Comparison of ENCODE assay signal across 9 cellular contexts in genomic region chr7:29946428-29947186, GRCh38. TPM values are rescaled to one million over a fixed set of nuclear protein-coding genes. Genes with fewer than 3 reads are reported as not detected.
DNase-seq lines count a peak whose midpoint lies in the region; ATAC-seq and TF ChIP-seq lines count a peak whose summit lies in the region.
"Had no signal": no experiment of that assay in that cellular context is flagged by ENCODE, and none has a peak within 500 bp of the region (broad histone marks: within the 10 kb centered on the region; RNA-seq: fewer than 3 reads in every experiment).

No MANE protein-coding gene starts in this region.

- H3K4me3 Mint-ChIP-seq in HFFc6, result no peak overlapping the region
- H3K4me3 Mint-ChIP-seq: activated naive CD8-positive, alpha-beta T cell had no signal

- ATAC-seq in left lung (peak; percentile 78), GM18868 (IDR thresholded peaks at IDR 0.05; ENCODE audit: unreplicated experiment) (no peak), GM21737 (IDR thresholded peaks at IDR 0.05; ENCODE audit: unreplicated experiment) (no peak)

- in situ Hi-C loops in astrocyte of the spinal cord (cut with HindIII; ENCODE audit: low sequenced_read_pairs), result no loop called here

- intact Hi-C loops in left lung (cut with DNase I), result no loop called here

- no peaks in the 10 kb centered on the region for H3K27me3 ChIP-seq in left lung

- no peak overlapping the region for H3K27ac ChIP-seq in left lung

- H3K9me3 Mint-ChIP-seq in HFFc6, result no peaks in the 10 kb centered on the region

- H3K9me3 ChIP-seq in left lung, result no peaks in the 10 kb centered on the region

- peaks cover 44% of the 10 kb centered on the region for H3K36me3 Mint-ChIP-seq in HFFc6 (ENCODE audit: low read depth)

- H3K27ac Mint-ChIP-seq in HFFc6, result peak overlapping the region; percentile 62
- H3K27ac Mint-ChIP-seq: activated naive CD8-positive, alpha-beta T cell had no signal

- H3K27me3 Mint-ChIP-seq in HFFc6 (ENCODE audit: insufficient read depth), result peaks cover 4% of the 10 kb centered on the region; the same call in 1 of the 2 replicates
- H3K27me3 Mint-ChIP-seq: activated naive CD8-positive, alpha-beta T cell had no signal

- no peaks in the 10 kb centered on the region for H3K4me1 ChIP-seq in left lung

- peaks cover 18% of the 10 kb centered on the region for H3K4me1 Mint-ChIP-seq in HFFc6 (ENCODE audit: low read depth)

- peaks cover 0 to 38% of the 10 kb centered on the region in 2 donors for H3K36me3 ChIP-seq in left lung

- H3K4me3 ChIP-seq in AG09309 (ENCODE audit: control insufficient read depth, low read depth, low read length) (no peak overlapping the region), astrocyte of the spinal cord (ENCODE audit: low read depth, low read length) (no peak overlapping the region), left lung (no peak overlapping the region)

- peak; percentile 24 for TF ChIP-seq CTCF in AG09309 (IDR thresholded peaks at IDR 0.05; ENCODE audit: control insufficient read depth, insufficient read depth, low read depth, low read length, missing control alignments)
- peak; percentile 66 for TF ChIP-seq CTCF in HFFc6 (IDR thresholded peaks at IDR 0.05)
- peak; percentile 36 for TF ChIP-seq CTCF in astrocyte of the spinal cord (IDR thresholded peaks at IDR 0.05; ENCODE audit: low read depth, low read length)
- peak; percentile 12 to 30 for TF ChIP-seq CTCF in left lung (IDR thresholded peaks at IDR 0.05)

- DNase-seq in AG09309 (ENCODE audit: low read depth) (no peak), HFFc6 (peak; percentile 11), astrocyte of the spinal cord (ENCODE audit: low read depth, low spot score) (peak; percentile 10), left lung (no peak), DMS114 treated with DMSO at 0.1 percent for 48 hours (lab: John Stamatoyannopoulos, UW; ENCODE audit: unreplicated experiment) (no peak), NCI-H2081 treated with DMSO at 0.1 percent for 48 hours (lab: John Stamatoyannopoulos, UW) (no peak)

RNA-seq across cellular contexts. Expression of gene SCRN1, which starts 43.0 kb away (rescaled TPM):
- 100 to 1,000 TPM; 137 to 168 (median 145) TPM for total RNA-seq in HFFc6 (2021; fragmentation: NEBNext Ultra II Directional; extraction: Animal tissue kit (Norgen Biotek cat#: 25700))
- 10 to 100 TPM; 25.5 to 39.8 TPM for total RNA-seq in left lung

Comparison
In these comparisons a context has a peak if more than half of its experiments do, and no peak if none do; other contexts are left out.
1. DNase-seq: peak in HFFc6 (single experiment) and astrocyte of the spinal cord (single experiment); none in AG09309 (single experiment), left lung (0 of 2), DMS114 treated with DMSO at 0.1 percent for 48 hours (single experiment) and NCI-H2081 treated with DMSO at 0.1 percent for 48 hours (single experiment).
2. Peak in every context shown above with its lines, with median percentiles within 50 percentile points of each other: CTCF ChIP-seq.